9 cellular contexts compared by ENCODE assay signal in genomic region chr17:42133461-42134041, GRCh38. TPM values are rescaled to one million over a fixed set of nuclear protein-coding genes. Genes with fewer than 3 reads are reported as not detected.
DNase-seq lines count a peak whose midpoint lies in the region; ATAC-seq, FAIRE-seq and TF ChIP-seq lines count a peak whose summit lies in the region.
"Had no signal": no experiment of that assay in that cellular context is flagged by ENCODE, and none has a peak within 500 bp of the region (broad histone marks: within the 10 kb centered on the region; RNA-seq: fewer than 3 reads in every experiment).

No MANE protein-coding gene starts in this region.

- H3K36me3 Mint-ChIP-seq in stimulated activated naive CD8-positive, alpha-beta T cell treated with anti-CD3 and anti-CD28 coated beads, Interleukin-15, Interleukin-2, amounts not matched to agents 100 ng/mL and 50 ng/mL, for 24 hours (ENCODE audit: low read depth) = peaks cover 41% of the 10 kb centered on the region

- H3K27ac Mint-ChIP-seq in stimulated activated naive CD8-positive, alpha-beta T cell treated with anti-CD3 and anti-CD28 coated beads, Interleukin-15, Interleukin-2, amounts not matched to agents 100 ng/mL and 50 ng/mL, for 24 hours = peak overlapping the region; percentile 82

- peak; percentile 59 for DNase-seq in GM12892 (ENCODE audit: insufficient read length)
- peak; percentile 28 for DNase-seq in RKO (ENCODE audit: low spot score)
- DNase-seq in epithelial cell of prostate (ENCODE audit: low read depth, low spot score) = no peak
- DNase-seq in inferior parietal cortex (ENCODE audit: extremely low spot score) = no peak
- DNase-seq in head of caudate nucleus = no peak

- no peaks in the 10 kb centered on the region for H3K27me3 Mint-ChIP-seq in stimulated activated naive CD8-positive, alpha-beta T cell treated with anti-CD3 and anti-CD28 coated beads, Interleukin-15, Interleukin-2, amounts not matched to agents 100 ng/mL and 50 ng/mL, for 24 hours

- no peak for TF ChIP-seq POLR2A in GM12892 (IDR thresholded peaks at IDR 0.05; ENCODE audit: low read depth, low read length)

- H3K9me3 Mint-ChIP-seq in stimulated activated naive CD8-positive, alpha-beta T cell treated with anti-CD3 and anti-CD28 coated beads, Interleukin-15, Interleukin-2, amounts not matched to agents 100 ng/mL and 50 ng/mL, for 24 hours = no peaks in the 10 kb centered on the region

- peaks cover 65% of the 10 kb centered on the region for H3K4me1 Mint-ChIP-seq in stimulated activated naive CD8-positive, alpha-beta T cell treated with anti-CD3 and anti-CD28 coated beads, Interleukin-15, Interleukin-2, amounts not matched to agents 100 ng/mL and 50 ng/mL, for 24 hours (ENCODE audit: low read depth)

- intact Hi-C loops in head of caudate nucleus (cut with DNase I) = no loop called here

- peak overlapping the region; percentile 25 for H3K4me3 Mint-ChIP-seq in stimulated activated naive CD8-positive, alpha-beta T cell treated with anti-CD3 and anti-CD28 coated beads, Interleukin-15, Interleukin-2, amounts not matched to agents 100 ng/mL and 50 ng/mL, for 24 hours

- peak; percentile 59 for ATAC-seq in HG03064 (IDR thresholded peaks at IDR 0.05; ENCODE audit: low read depth, unreplicated experiment)
- no peak for ATAC-seq in GM18873 (IDR thresholded peaks at IDR 0.05; ENCODE audit: low FRiP score, unreplicated experiment)

- FAIRE-seq in GM12892 (lab: Jason Lieb, UNC) = peak; percentile 86

- H3K27ac ChIP-seq in epithelial cell of prostate = peak overlapping the region; percentile 70
- H3K27ac ChIP-seq: SJCRH30 had no signal

RNA-seq across cellular contexts. Expression of gene HSPB9, which starts 10.9 kb away (rescaled TPM):
- not detected for polyA plus RNA-seq in GM12892 (2012; ENCODE audit: missing spikeins)

RNA-seq across cellular contexts. Expression of gene KAT2A, which starts 12.4 kb away (rescaled TPM):
- 28.6 TPM for polyA plus RNA-seq in GM12892 (2012; ENCODE audit: missing spikeins)

RNA-seq across cellular contexts. Expression of gene DHX58, which starts 21.0 kb away (rescaled TPM):
- polyA plus RNA-seq in GM12892 (2012; ENCODE audit: missing spikeins) = 23.2 TPM

RNA-seq across cellular contexts. Expression of gene RAB5C, which starts 21.2 kb away (rescaled TPM):
- 34.2 TPM for polyA plus RNA-seq in GM12892 (2012; ENCODE audit: missing spikeins)

RNA-seq across cellular contexts. Expression of gene ZNF385C, which starts 35.3 kb away (rescaled TPM):
- 0.70 TPM for polyA plus RNA-seq in GM12892 (2012; ENCODE audit: missing spikeins)

Comparison
In these comparisons a context has a peak if more than half of its experiments do, and no peak if none do; other contexts are left out.
1. DNase-seq: peak in GM12892 (single experiment) and RKO (single experiment); none in epithelial cell of prostate (single experiment), inferior parietal cortex (single experiment) and head of caudate nucleus (0 of 42).